In genomic region chr16:50845296-50845695, GRCh38 we compare ENCODE assay signal across 1 cellular context.
TF ChIP-seq lines count a peak whose summit lies in the region.

No MANE protein-coding gene starts in this region.

TF ChIP-seq in HepG2, 621 proteins besides CTCF, POLR2A, EP300 and RAD21 (continued from another document):
- no peak for TF ChIP-seq PBX2 (CRISPR knock-in tag; IDR thresholded peaks at IDR 0.05)
- TF ChIP-seq SIX1 (CRISPR knock-in tag; IDR thresholded peaks at IDR 0.05; ENCODE audit: borderline replicate concordance), result no peak
- no peak for TF ChIP-seq BRF2 (CRISPR knock-in tag; IDR thresholded peaks at IDR 0.05)
